Comparison of ENCODE assay signal across 22 cellular contexts in genomic region chr22:36192601-36193000, GRCh38. TPM values are rescaled to one million over a fixed set of nuclear protein-coding genes. Genes with fewer than 3 reads are reported as not detected.
DNase-seq lines count a peak whose midpoint lies in the region; ATAC-seq lines count a peak whose summit lies in the region.
"Had no signal": no experiment of that assay in that cellular context is flagged by ENCODE, and none has a peak within 500 bp of the region (broad histone marks: within the 10 kb centered on the region; RNA-seq: fewer than 3 reads in every experiment).

No MANE protein-coding gene starts in this region.

- no peaks in the 10 kb centered on the region for H3K9me3 Mint-ChIP-seq in dendritic cell treated with granulocyte-macrophage colony-stimulating factor and Interleukin-4, amounts not matched to agents 40 ng/mL and 50 ng/mL, for 4 days
- H3K9me3 Mint-ChIP-seq: CD4-positive, alpha-beta T cell had no signal

- peak overlapping the region; percentile 42 for H3K27ac Mint-ChIP-seq in dendritic cell treated with granulocyte-macrophage colony-stimulating factor and Interleukin-4, amounts not matched to agents 40 ng/mL and 50 ng/mL, for 4 days
- H3K27ac Mint-ChIP-seq: CD4-positive, alpha-beta T cell; GM23338 had no signal

- H3K36me3 Mint-ChIP-seq in dendritic cell treated with granulocyte-macrophage colony-stimulating factor and Interleukin-4, amounts not matched to agents 40 ng/mL and 50 ng/mL, for 4 days (ENCODE audit: low read depth), result peaks cover 95% of the 10 kb centered on the region

- no peaks in the 10 kb centered on the region for H3K27me3 Mint-ChIP-seq in dendritic cell treated with granulocyte-macrophage colony-stimulating factor and Interleukin-4, amounts not matched to agents 40 ng/mL and 50 ng/mL, for 4 days

- no peak overlapping the region for H3K4me3 Mint-ChIP-seq in dendritic cell treated with granulocyte-macrophage colony-stimulating factor and Interleukin-4, amounts not matched to agents 40 ng/mL and 50 ng/mL, for 4 days
- H3K4me3 Mint-ChIP-seq: CD4-positive, alpha-beta T cell; GM23338 had no signal

- ATAC-seq in GM18520 (IDR thresholded peaks at IDR 0.05; ENCODE audit: unreplicated experiment) (no peak), GM21529 (IDR thresholded peaks at IDR 0.05; ENCODE audit: unreplicated experiment) (no peak)
- ATAC-seq: A549, GM12878, GM23338, HCT116, HepG2, Right ventricle myocardium inferior had no signal

- peak; percentile 30 for DNase-seq in EH (ENCODE audit: low read depth)
- DNase-seq in RPMI7951 (ENCODE audit: low read depth), result peak; percentile 25
- peak; percentile 13 to 52 for DNase-seq in lung microvascular endothelial cell (ENCODE audit: low read depth in 2 of 2)
- no peak for DNase-seq in NOMO-1 (lab: John Stamatoyannopoulos, UW; ENCODE audit: unreplicated experiment in 2 of 2)
- no peak for DNase-seq in epidermal melanocyte (ENCODE audit: insufficient read length, low spot score)
- DNase-seq: CD4-positive, alpha-beta T cell; EL; NCI-H1417; NCI-H187 treated with DMSO at 0.1 percent for 48 hours; NCI-H345; NCI-H524 treated with DMSO at 0.1 percent for 48 hours; PC-9; SK-N-SH had no signal

- H3K4me1 Mint-ChIP-seq in dendritic cell treated with granulocyte-macrophage colony-stimulating factor and Interleukin-4, amounts not matched to agents 40 ng/mL and 50 ng/mL, for 4 days (ENCODE audit: low read depth), result peaks cover 68% of the 10 kb centered on the region

- intact Hi-C loops in dendritic cell treated with granulocyte-macrophage colony-stimulating factor and Interleukin-4, amounts not matched to agents 40 ng/mL and 50 ng/mL, for 4 days (cut with micrococcal nuclease), result no loop called here

RNA-seq across cellular contexts. Expression of gene APOL4, which starts 9.0 kb away (rescaled TPM):
- total RNA-seq in RPMI7951 (2014; rRNA removed; shearing (Covaris generic)), result 0.20 TPM in 1 of 2 replicates, not detected in the other
- total RNA-seq in lung microvascular endothelial cell, result 2.0 and 5.0 TPM in 2 replicates
- total RNA-seq: CD4-positive, alpha-beta T cell; GM12878; GM23338; PC-9 had no signal

RNA-seq across cellular contexts. Expression of gene APOL3, which starts 32.0 kb away (rescaled TPM):
- 11.1 and 14.1 TPM in 2 replicates for total RNA-seq in RPMI7951 (2014; rRNA removed; shearing (Covaris generic))
- 95.7 and 176 TPM in 2 replicates for total RNA-seq in lung microvascular endothelial cell
- total RNA-seq: GM23338 had no signal

RNA-seq across cellular contexts. Expression of gene APOL2, which starts 46.7 kb away (rescaled TPM):
- 25.6 and 37.0 TPM in 2 replicates for total RNA-seq in RPMI7951 (2014; rRNA removed; shearing (Covaris generic))
- 39.4 and 42.5 TPM in 2 replicates for total RNA-seq in lung microvascular endothelial cell

Comparison
In these comparisons a context has a peak if more than half of its experiments do, and no peak if none do; other contexts are left out.
1. DNase-seq: peak in EH (single experiment), RPMI7951 (single experiment) and lung microvascular endothelial cell (2 of 2); none in NOMO-1 (0 of 2) and epidermal melanocyte (single experiment).